ENCODE assay signal across 8 cellular contexts in the genomic region with DNA sequence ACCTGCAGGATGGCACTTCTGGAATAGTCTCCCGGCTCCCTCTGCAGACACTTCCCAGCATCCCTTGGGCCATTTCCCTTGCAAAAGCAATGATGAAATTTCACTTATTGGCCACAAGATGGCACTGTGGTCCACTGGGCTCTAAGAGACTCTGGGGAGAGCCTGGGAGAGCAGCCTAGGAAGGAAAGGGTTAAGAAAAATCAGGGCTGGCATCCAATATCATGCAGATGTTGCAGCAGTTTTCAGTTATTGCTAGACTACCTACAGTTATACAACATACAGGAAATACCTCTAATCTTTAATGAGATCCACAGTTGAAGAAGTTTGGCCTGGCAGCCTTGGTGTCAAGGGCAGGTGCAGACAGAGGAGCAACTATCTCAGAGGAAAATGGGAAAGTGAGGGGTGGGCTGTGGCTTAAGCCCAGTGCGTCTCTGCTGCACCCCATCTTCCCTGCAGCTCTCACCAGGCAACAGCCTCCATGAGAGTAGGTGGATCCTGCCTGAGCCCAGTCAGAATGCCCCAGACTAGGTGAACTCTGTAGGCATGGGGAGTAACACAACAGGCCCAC.
DNase-seq lines count a peak whose midpoint lies in the region; ATAC-seq and TF ChIP-seq lines count a peak whose summit lies in the region.

No MANE protein-coding gene starts in this region.

- no peaks in the 10 kb centered on the region for H3K27me3 Mint-ChIP-seq in neural crest cell (ENCODE audit: low read depth)

- DNase-seq in AG09319 (ENCODE audit: extremely low read depth, low read depth) (peak; percentile 62), HFF-Myc (ENCODE audit: extremely low read depth, low read depth) (peak; percentile 69), MG63 (peak; percentile 38), SKM-1 treated with dmso at 0.1 percent for 144 hours (lab: John Stamatoyannopoulos, UW; ENCODE audit: unreplicated experiment) (peak; percentile 45), fibroblast of gingiva (ENCODE audit: low read depth) (peak; percentile 53), neural crest cell (ENCODE audit: low read depth, low spot score) (no peak)

- 0 out of 2 replicates have a peak, but pooled peaks cover 1% of the 10 kb centered on the region for H3K9me3 ChIP-seq in MG63

- H3K4me3 Mint-ChIP-seq in neural crest cell: no peak overlapping the region

- H3K27ac Mint-ChIP-seq in neural crest cell (ENCODE audit: unreplicated experiment): peak overlapping the region; percentile 57

- TF ChIP-seq CTCF in AG09319 (IDR thresholded peaks at IDR 0.05; ENCODE audit: low read depth, low read length) (peak; percentile 77), GM12872 (IDR thresholded peaks at IDR 0.05; ENCODE audit: insufficient read depth, low read depth, low read length) (peak; percentile 77), HFF-Myc (IDR thresholded peaks at IDR 0.05; ENCODE audit: low read depth, low read length, missing control alignments) (peak; percentile 81), neural crest cell (conservative IDR thresholded peaks at IDR 0.05) (peak; percentile 81)

- ATAC-seq in GM18505 (IDR thresholded peaks at IDR 0.05; ENCODE audit: unreplicated experiment): no peak

- H3K36me3 Mint-ChIP-seq in neural crest cell (ENCODE audit: low read depth): peaks cover 4% of the 10 kb centered on the region

- TF ChIP-seq POLR2A in GM18505 (IDR thresholded peaks at IDR 0.05; ENCODE audit: borderline replicate concordance, extremely low read depth, insufficient read depth, insufficient read length): no peak

- no peaks in the 10 kb centered on the region for H3K36me3 ChIP-seq in MG63

- H3K27me3 ChIP-seq in MG63: no peaks in the 10 kb centered on the region

- H3K4me1 Mint-ChIP-seq in neural crest cell: peaks cover 17% of the 10 kb centered on the region

- H3K9me3 Mint-ChIP-seq in neural crest cell: peaks cover 20% of the 10 kb centered on the region

- H3K4me3 ChIP-seq in HFF-Myc (replicated peaks; ENCODE audit: low read depth, low read length) (no peak overlapping the region), MG63 (no peak overlapping the region)
